18 cellular contexts compared by ENCODE assay signal in the genomic region with DNA sequence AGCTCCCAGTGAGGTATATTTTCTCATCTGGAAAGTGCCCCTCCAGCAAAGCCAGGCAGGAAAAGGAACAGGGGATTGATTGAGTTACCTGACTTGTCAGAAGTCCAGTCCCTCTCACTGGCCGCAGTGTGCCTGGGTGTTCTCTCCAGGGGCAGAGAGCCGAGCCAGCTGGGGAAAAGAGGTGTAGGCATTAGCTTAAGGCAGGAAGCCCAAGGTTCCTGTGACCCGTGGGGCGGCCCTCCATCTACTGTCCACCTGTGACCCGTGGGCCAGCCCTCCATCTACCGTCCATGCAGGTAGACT. TPM values are rescaled to one million over a fixed set of nuclear protein-coding genes. Genes with fewer than 3 reads are reported as not detected.
DNase-seq lines count a peak whose midpoint lies in the region; ATAC-seq, FAIRE-seq and TF ChIP-seq lines count a peak whose summit lies in the region.
"Had no signal": no experiment of that assay in that cellular context is flagged by ENCODE, and none has a peak within 500 bp of the region (broad histone marks: within the 10 kb centered on the region; RNA-seq: fewer than 3 reads in every experiment).

No MANE protein-coding gene starts in this region.

- H3K27me3 ChIP-seq in BE2C = no peaks in the 10 kb centered on the region
- H3K27me3 ChIP-seq in CD8-positive, alpha-beta T cell (ENCODE audit: insufficient read depth, low read length) = no peaks in the 10 kb centered on the region
- no peaks in the 10 kb centered on the region for H3K27me3 ChIP-seq in naive thymus-derived CD4-positive, alpha-beta T cell (ENCODE audit: control insufficient read depth in 2 of 2, insufficient read depth in 2 of 2, low read length in 2 of 2)
- H3K27me3 ChIP-seq: cardiac muscle cell had no signal

- no peaks in the 10 kb centered on the region for H3K9me3 ChIP-seq in BE2C
- no peaks in the 10 kb centered on the region for H3K9me3 ChIP-seq in CD8-positive, alpha-beta T cell (ENCODE audit: low read length)
- no peaks in the 10 kb centered on the region for H3K9me3 ChIP-seq in naive thymus-derived CD4-positive, alpha-beta T cell (ENCODE audit: control insufficient read depth in 2 of 3, low read length in 3 of 3)

- DNase-seq in BE2C = no peak
- no peak for DNase-seq in CD8-positive, alpha-beta T cell
- no peak for DNase-seq in naive thymus-derived CD4-positive, alpha-beta T cell
- no peak for DNase-seq in GM12891 (ENCODE audit: insufficient read length, low spot score)
- DNase-seq in anterior cingulate cortex (lab: John Stamatoyannopoulos, UW) = no peak
- DNase-seq in SW480 (ENCODE audit: low spot score) = no peak
- DNase-seq in GM03348 (ENCODE audit: low spot score) = no peak
- DNase-seq: activated CD4-positive, alpha-beta T cell treated with anti-CD3 and anti-CD28 coated beads, Interleukin-2, amount 10 ng/mL, durations not matched to agents 7 days and 5 days; activated effector memory CD4-positive, alpha-beta T cell treated with anti-CD3 and anti-CD28 coated beads, Interleukin-2, amount 50 U/mL, for 16 hours; H9; NCI-H1048; NCI-H2107; NCI-H82; stimulated activated naive CD8-positive, alpha-beta T cell treated with anti-CD3 and anti-CD28 coated beads, Interleukin-15, amount 100 ng/mL, for 72 hours had no signal

- H3K4me3 ChIP-seq in BE2C (ENCODE audit: low read depth, low read length) = peak overlapping the region; percentile 14; the same call in 1 of the 2 replicates
- no peak overlapping the region for H3K4me3 ChIP-seq in CD8-positive, alpha-beta T cell (ENCODE audit: low read depth, low read length)
- H3K4me3 ChIP-seq in naive thymus-derived CD4-positive, alpha-beta T cell (ENCODE audit: low read length) = no peak overlapping the region
- H3K4me3 ChIP-seq: cardiac muscle cell, smooth muscle cell had no signal

- peaks cover 55% of the 10 kb centered on the region for H3K4me1 Mint-ChIP-seq in CD8-positive, alpha-beta T cell (ENCODE audit: low read depth)
- peaks cover 21% of the 10 kb centered on the region for H3K4me1 Mint-ChIP-seq in activated T-helper 17 cell treated with anti-CD3 and anti-CD28 coated beads, Interleukin-2, amount 50 U/mL, for 72 hours
- H3K4me1 Mint-ChIP-seq in naive thymus-derived CD4-positive, alpha-beta T cell = peaks cover 29 to 63% (median 58%) of the 10 kb centered on the region in 7 donors

- POLR2A ChIA-PET in CD8-positive, alpha-beta T cell (lab: Charles Lee) = interaction anchor here (0.8 kb wide), 1 partner anchor 12 kb away, joined by 4 read pairs; no protein-coding TSS in a partner anchor
- POLR2A ChIA-PET in naive thymus-derived CD4-positive, alpha-beta T cell (lab: Charles Lee) = no interaction called here

- no peak for ATAC-seq in CD8-positive, alpha-beta T cell
- no peak for ATAC-seq in activated T-helper 17 cell treated with anti-CD3 and anti-CD28 coated beads, Interleukin-2, amount 50 U/mL, for 72 hours (replicated peaks)
- ATAC-seq in naive thymus-derived CD4-positive, alpha-beta T cell = no peak
- ATAC-seq: stimulated activated naive CD8-positive, alpha-beta T cell treated with anti-CD3 and anti-CD28 coated beads, Interleukin-15, amount 100 ng/mL, for 72 hours had no signal

- no peak for FAIRE-seq in GM12891 (lab: Jason Lieb, UNC)
- FAIRE-seq: GM12892 had no signal

- H3K27ac ChIP-seq in CD8-positive, alpha-beta T cell (ENCODE audit: low read depth, low read length) = no peak overlapping the region
- H3K27ac ChIP-seq in naive thymus-derived CD4-positive, alpha-beta T cell (ENCODE audit: low read depth, low read length) = no peak overlapping the region
- H3K27ac ChIP-seq: cardiac muscle cell had no signal

- CTCF ChIA-PET in CD8-positive, alpha-beta T cell (lab: Charles Lee) = interaction anchor here (4.1 kb wide), 1 partner anchor 10 kb away, joined by 20 read pairs; no protein-coding TSS in a partner anchor
- CTCF ChIA-PET in naive thymus-derived CD4-positive, alpha-beta T cell (lab: Charles Lee) = interaction anchor here (2.2 kb wide), 1 partner anchor 10 kb away, joined by 9 read pairs; no protein-coding TSS in a partner anchor

- no peaks in the 10 kb centered on the region for H3K27me3 Mint-ChIP-seq in CD8-positive, alpha-beta T cell (ENCODE audit: low read depth)
- H3K27me3 Mint-ChIP-seq in activated T-helper 17 cell treated with anti-CD3 and anti-CD28 coated beads, Interleukin-2, amount 50 U/mL, for 72 hours = no peaks in the 10 kb centered on the region
- peaks cover 0 to 11% (median 0%) of the 10 kb centered on the region in 5 donors for H3K27me3 Mint-ChIP-seq in naive thymus-derived CD4-positive, alpha-beta T cell

- H3K4me1 ChIP-seq in BE2C = peaks cover 7% of the 10 kb centered on the region; the same call in 1 of the 2 replicates
- H3K4me1 ChIP-seq in CD8-positive, alpha-beta T cell (ENCODE audit: insufficient read depth, low read length) = peaks cover 43% of the 10 kb centered on the region
- peaks cover 19 to 35% of the 10 kb centered on the region in 2 donors for H3K4me1 ChIP-seq in naive thymus-derived CD4-positive, alpha-beta T cell (ENCODE audit: control insufficient read depth in 2 of 2, insufficient read depth in 2 of 2, low read length in 2 of 2)

- peaks cover 44% of the 10 kb centered on the region for H3K36me3 ChIP-seq in BE2C
- peaks cover 15% of the 10 kb centered on the region for H3K36me3 ChIP-seq in CD8-positive, alpha-beta T cell (ENCODE audit: insufficient read depth, low read length)
- H3K36me3 ChIP-seq in naive thymus-derived CD4-positive, alpha-beta T cell (ENCODE audit: control insufficient read depth in 2 of 3, insufficient read depth in 3 of 3, low read length in 3 of 3) = peaks cover 0 to 39% (median 8%) of the 10 kb centered on the region in 3 experiments

- peak overlapping the region; percentile 18 for H3K27ac Mint-ChIP-seq in CD8-positive, alpha-beta T cell
- H3K27ac Mint-ChIP-seq in activated T-helper 17 cell treated with anti-CD3 and anti-CD28 coated beads, Interleukin-2, amount 50 U/mL, for 72 hours = peak overlapping the region; percentile 98
- H3K27ac Mint-ChIP-seq in naive thymus-derived CD4-positive, alpha-beta T cell = peak overlapping the region in 5 of 9 donors; percentile 49 to 87 (median 84)

- intact Hi-C loops in CD8-positive, alpha-beta T cell (cut with DNase I, micrococcal nuclease) = no loop called here
- intact Hi-C loops in naive thymus-derived CD4-positive, alpha-beta T cell (cut with micrococcal nuclease) = no loop called here

- no peak overlapping the region for H3K4me3 Mint-ChIP-seq in CD8-positive, alpha-beta T cell
- peak overlapping the region; percentile 100 for H3K4me3 Mint-ChIP-seq in activated T-helper 17 cell treated with anti-CD3 and anti-CD28 coated beads, Interleukin-2, amount 50 U/mL, for 72 hours
- peak overlapping the region; percentile 6 to 99 (median 96) for H3K4me3 Mint-ChIP-seq in naive thymus-derived CD4-positive, alpha-beta T cell

- TF ChIP-seq CTCF in BE2C (IDR thresholded peaks at IDR 0.05; ENCODE audit: low read depth, low read length) = no peak
- no peak for TF ChIP-seq CTCF in CD8-positive, alpha-beta T cell (IDR thresholded peaks at IDR 0.05)

- TF ChIP-seq POLR2A in GM12891 (IDR thresholded peaks at IDR 0.05; ENCODE audit: low read depth, low read length) = no peak

- H3K36me3 Mint-ChIP-seq in CD8-positive, alpha-beta T cell = peaks cover 38% of the 10 kb centered on the region
- peaks cover 52% of the 10 kb centered on the region for H3K36me3 Mint-ChIP-seq in activated T-helper 17 cell treated with anti-CD3 and anti-CD28 coated beads, Interleukin-2, amount 50 U/mL, for 72 hours (ENCODE audit: low read depth)
- peaks cover 0 to 10% (median 2%) of the 10 kb centered on the region in 5 donors for H3K36me3 Mint-ChIP-seq in naive thymus-derived CD4-positive, alpha-beta T cell

- H3K9me3 Mint-ChIP-seq in CD8-positive, alpha-beta T cell = no peaks in the 10 kb centered on the region
- H3K9me3 Mint-ChIP-seq in activated T-helper 17 cell treated with anti-CD3 and anti-CD28 coated beads, Interleukin-2, amount 50 U/mL, for 72 hours = no peaks in the 10 kb centered on the region
- H3K9me3 Mint-ChIP-seq in naive thymus-derived CD4-positive, alpha-beta T cell = peaks cover 0 to 1% (median 0%) of the 10 kb centered on the region in 11 donors
- H3K9me3 Mint-ChIP-seq: activated CD4-positive, alpha-beta T cell treated with anti-CD3 and anti-CD28 coated beads, Interleukin-2, amount 10 ng/mL, durations not matched to agents 7 days and 5 days; H9; stimulated activated naive CD8-positive, alpha-beta T cell treated with anti-CD3 and anti-CD28 coated beads, Interleukin-15, amount 100 ng/mL, for 72 hours had no signal

TF ChIP-seq in GM12891, 5 proteins besides CTCF, POLR2A, EP300 and RAD21:
- TF ChIP-seq POU2F2 (IDR thresholded peaks at IDR 0.05; ENCODE audit: low read depth, low read length) (no peak), SPI1 (IDR thresholded peaks at IDR 0.05; ENCODE audit: low read depth, low read length) (no peak), POLR2AphosphoS5 (IDR thresholded peaks at IDR 0.05; ENCODE audit: low read depth, low read length) (no peak), PAX5 (IDR thresholded peaks at IDR 0.05; ENCODE audit: insufficient read depth, low read length, severe bottlenecking) (no peak), TAF1 (IDR thresholded peaks at IDR 0.05; ENCODE audit: low read depth, low read length) (no peak)

RNA-seq across cellular contexts. Expression of gene PSMG4, which starts 2.7 kb away (rescaled TPM):
- polyA plus RNA-seq in BE2C (2012; ENCODE audit: insufficient read depth, insufficient read length, low read depth) = 54.8 TPM
- total RNA-seq in CD8-positive, alpha-beta T cell = 10 to 100 TPM; 11.8 to 12.0 TPM
- total RNA-seq in activated T-helper 17 cell treated with anti-CD3 and anti-CD28 coated beads, Interleukin-2, amount 50 U/mL, for 72 hours = 10 to 100 TPM; 17.0 to 24.7 TPM
- 10 to 100 TPM; 15.6 to 45.0 (median 27.7) TPM for total RNA-seq in naive thymus-derived CD4-positive, alpha-beta T cell
- 10 to 100 TPM; 53.8 to 81.7 TPM for polyA plus RNA-seq in naive thymus-derived CD4-positive, alpha-beta T cell
- 36.3 TPM for polyA plus RNA-seq in GM12891 (2012; ENCODE audit: low read depth, missing spikeins)

RNA-seq across cellular contexts. Expression of gene TUBB2B, which starts 34.0 kb away (rescaled TPM):
- polyA plus RNA-seq in BE2C (2012; ENCODE audit: insufficient read depth, insufficient read length, low read depth) = 301 TPM
- 1 to 10 TPM in 1 of 2 experiments, under 1 TPM in 1; 0.78 to 1.7 TPM for total RNA-seq in CD8-positive, alpha-beta T cell
- under 1 TPM in 1 of 2 donors, not detected in 1; 0.35 TPM for total RNA-seq in activated T-helper 17 cell treated with anti-CD3 and anti-CD28 coated beads, Interleukin-2, amount 50 U/mL, for 72 hours
- 1 to 10 TPM in 1 of 5 experiments, under 1 TPM in 2, not detected in 2; 0.27 to 1.6 (median 0.54) TPM for total RNA-seq in naive thymus-derived CD4-positive, alpha-beta T cell
- polyA plus RNA-seq in naive thymus-derived CD4-positive, alpha-beta T cell = under 1 TPM in 1 of 2 donors, not detected in 1; 0.18 TPM
- 33.4 TPM for polyA plus RNA-seq in GM12891 (2012; ENCODE audit: low read depth, missing spikeins)
- total RNA-seq: activated CD4-positive, alpha-beta T cell treated with anti-CD3 and anti-CD28 coated beads, Interleukin-2, amount 10 ng/mL, durations not matched to agents 7 days and 5 days had no signal

Comparison
In these comparisons a context has a peak if more than half of its experiments do, and no peak if none do; other contexts are left out.
1. H3K27ac Mint-ChIP-seq: peak in every context shown above with its lines; median percentile 98 in activated T-helper 17 cell treated with anti-CD3 and anti-CD28 coated beads, Interleukin-2, amount 50 U/mL, for 72 hours; 84 in naive thymus-derived CD4-positive, alpha-beta T cell; 18 in CD8-positive, alpha-beta T cell.